In the genomic region with DNA sequence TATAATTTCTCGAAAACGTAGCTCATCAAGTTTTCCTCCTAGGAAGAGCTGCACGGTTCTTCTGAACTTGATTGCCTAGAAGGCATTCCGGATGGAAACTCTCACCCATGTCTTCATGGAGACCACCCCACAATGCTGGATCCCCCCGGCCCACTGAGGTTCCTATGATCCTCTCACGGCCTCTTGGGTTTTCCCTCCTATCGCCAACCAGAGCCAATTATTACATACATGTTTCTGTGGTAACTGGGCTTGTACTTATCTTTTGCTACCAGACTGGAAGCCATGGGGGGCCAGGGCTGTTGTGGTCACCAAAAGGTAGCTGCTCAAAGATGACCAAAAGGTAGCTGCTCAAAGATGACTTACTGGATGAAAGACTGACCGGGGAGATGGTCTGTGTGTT, we compare ENCODE assay signal across 21 cellular contexts.
DNase-seq lines count a peak whose midpoint lies in the region; ATAC-seq and TF ChIP-seq lines count a peak whose summit lies in the region.
"Had no signal": no experiment of that assay in that cellular context is flagged by ENCODE, and none has a peak within 500 bp of the region (broad histone marks: within the 10 kb centered on the region; RNA-seq: fewer than 3 reads in every experiment).

No MANE protein-coding gene starts in this region.

- dilution Hi-C loops in IMR-90 (cut with HindIII; ENCODE audit: low sequenced_read_pairs, unreplicated experiment), result no loop called here

- H3K9ac ChIP-seq in IMR-90 (ENCODE audit: low read depth, low read length) (no peak overlapping the region), mesenchymal stem cell (ENCODE audit: low read length) (no peak overlapping the region), mesendoderm (ENCODE audit: low read length) (no peak overlapping the region)

- no peak overlapping the region for H3K4me3 ChIP-seq in IMR-90 (ENCODE audit: insufficient read depth, low read depth, low read length)
- peak overlapping the region in 1 of 2 experiments; percentile 39 for H3K4me3 ChIP-seq in mesenchymal stem cell (ENCODE audit: insufficient read depth in 1 of 2, low read depth in 1 of 2, low read length in 2 of 2)
- no peak overlapping the region for H3K4me3 ChIP-seq in suprapubic skin
- no peak overlapping the region for H3K4me3 ChIP-seq in ovary
- no peak overlapping the region for H3K4me3 ChIP-seq in mesendoderm (ENCODE audit: low read length)
- H3K4me3 ChIP-seq: body of pancreas, colonic mucosa had no signal

- H3K23ac ChIP-seq in IMR-90 (ENCODE audit: low read depth, low read length) (no peak overlapping the region; the same call in 1 of the 2 replicates), mesenchymal stem cell (ENCODE audit: low read length in 2 of 2) (no peak overlapping the region), mesendoderm (ENCODE audit: low read length) (no peak overlapping the region)

- BruUV-seq in IMR-90 (replicated peaks; lab: Mats Ljungman, UMichigan), result no TSS peak

- 0 out of 2 replicates have a peak overlapping the region, but pooled peaks have one; percentile 13 for H2BK20ac ChIP-seq in IMR-90 (ENCODE audit: low read depth, low read length)

- CTCF ChIA-PET in IMR-90 (lab: Yijun Ruan, JAX), result no interaction called here

- H4K91ac ChIP-seq in IMR-90 (ENCODE audit: insufficient read depth, low read depth, low read length) (no peak overlapping the region), mesenchymal stem cell (ENCODE audit: low read length) (no peak overlapping the region)

- peaks cover 12% of the 10 kb centered on the region for H3K9me3 ChIP-seq in IMR-90 (ENCODE audit: control insufficient read depth, insufficient read depth, low read length)
- H3K9me3 ChIP-seq in mesenchymal stem cell (ENCODE audit: control insufficient read depth, low read length), result peaks cover 12% of the 10 kb centered on the region
- H3K9me3 ChIP-seq in suprapubic skin, result no peaks in the 10 kb centered on the region
- H3K9me3 ChIP-seq in ovary, result no peaks in the 10 kb centered on the region
- H3K9me3 ChIP-seq: body of pancreas, colonic mucosa had no signal

- H4K8ac ChIP-seq in IMR-90 (ENCODE audit: low read depth in 2 of 2, low read length in 2 of 2) (peak overlapping the region in 1 of 2 experiments; percentile 16; a peak in 2 of 4 replicates), mesenchymal stem cell (ENCODE audit: low read length) (no peak overlapping the region), mesendoderm (ENCODE audit: low read depth, low read length) (no peak overlapping the region)

- H3K4ac ChIP-seq in IMR-90 (ENCODE audit: low read depth, low read length), result peak overlapping the region; percentile 79; the same call in 1 of the 2 replicates
- H3K4ac ChIP-seq in mesenchymal stem cell (ENCODE audit: low read depth in 1 of 2, low read length in 2 of 2), result no peak overlapping the region
- H3K4ac ChIP-seq in mesendoderm (ENCODE audit: low read depth, low read length), result no peak overlapping the region

- H2BK15ac ChIP-seq in IMR-90 (ENCODE audit: low read depth, low read length), result 0 out of 3 replicates have a peak overlapping the region, but pooled peaks have one; percentile 2
- no peak overlapping the region for H2BK15ac ChIP-seq in mesenchymal stem cell (ENCODE audit: low read depth, poor library complexity, severe bottlenecking)
- H2BK15ac ChIP-seq in mesendoderm (replicated peaks; ENCODE audit: low read depth), result no peak overlapping the region

- WGBS in IMR-90 (ENCODE audit: extremely low coverage in 2 of 2, insufficient read length in 1 of 2), 2 experiments, result no CpG with 5 or more reads among the region's 8 CpGs
- 86% methylated on average over 4 of the region's 8 CpGs for WGBS in mesenchymal stem cell
- WGBS in suprapubic skin, result 96% methylated on average over 8 of the region's 8 CpGs
- WGBS in ovary, 3 donors, result 95 to 96% (median 96%) methylated on average over 8 of the region's 8 CpGs
- no CpG with 5 or more reads among the region's 8 CpGs for WGBS in mesendoderm (ENCODE audit: extremely low coverage, insufficient coverage, low lambda C conversion rate)

- H3K27me3 ChIP-seq in IMR-90 (ENCODE audit: control insufficient read depth, insufficient read depth, low read length), result no peaks in the 10 kb centered on the region
- no peaks in the 10 kb centered on the region for H3K27me3 ChIP-seq in mesenchymal stem cell (ENCODE audit: control insufficient read depth in 1 of 2, insufficient read depth in 1 of 2, low read length in 2 of 2)
- H3K27me3 ChIP-seq in suprapubic skin, result no peaks in the 10 kb centered on the region
- no peaks in the 10 kb centered on the region for H3K27me3 ChIP-seq in ovary
- no peaks in the 10 kb centered on the region for H3K27me3 ChIP-seq in mesendoderm (ENCODE audit: insufficient read depth, low read length, poor library complexity)
- H3K27me3 ChIP-seq: body of pancreas, colonic mucosa had no signal

- H3K56ac ChIP-seq in IMR-90 (ENCODE audit: extremely low read depth, insufficient read depth, low read length), result no peak overlapping the region
- H3K56ac ChIP-seq in mesendoderm (ENCODE audit: low read length), result no peak overlapping the region

- ATAC-seq in IMR-90 (ENCODE audit: low read depth), result no peak
- no peak for ATAC-seq in HG02885 (IDR thresholded peaks at IDR 0.05; ENCODE audit: poor library complexity, unreplicated experiment)
- ATAC-seq: activated naive CD8-positive, alpha-beta T cell treated with anti-CD3 and anti-CD28 coated beads, Interleukin-2, amount 50 U/mL, for 24 hours; body of pancreas; stimulated activated naive CD8-positive, alpha-beta T cell treated with anti-CD3 and anti-CD28 coated beads, Interleukin-15, amount 100 ng/mL, for 72 hours had no signal

- in situ Hi-C loops in IMR-90 (cut with MboI; ENCODE audit: low sequenced_read_pairs), result no loop called here

- DNase-seq in IMR-90 (no peak), mesenchymal stem cell (no peak), suprapubic skin (ENCODE audit: low spot score in 2 of 2) (peak; percentile 17 to 58), ovary (no peak), mesendoderm (no peak)
- DNase-seq: activated CD4-positive, alpha-beta memory T cell treated with anti-CD3 and anti-CD28 coated beads, Interleukin-2, amount 10 ng/mL, durations not matched to agents 7 days and 5 days; activated effector memory CD4-positive, alpha-beta T cell treated with anti-CD3 and anti-CD28 coated beads, Interleukin-2, amount 50 U/mL, for 16 hours; activated naive CD8-positive, alpha-beta T cell treated with anti-CD3 and anti-CD28 coated beads, Interleukin-2, amount 50 U/mL, for 24 hours; body of pancreas; CD4-positive, alpha-beta T cell; colonic mucosa; DMS153; endodermal cell; H9; immature natural killer cell; KG1; NCI-H1694 treated with DMSO at 0.1 percent for 48 hours; NCI-H69; stimulated activated naive CD8-positive, alpha-beta T cell treated with anti-CD3 and anti-CD28 coated beads, Interleukin-15, amount 100 ng/mL, for 72 hours had no signal

- H4K5ac ChIP-seq in IMR-90 (ENCODE audit: low read depth, low read length) (no peak overlapping the region), mesendoderm (ENCODE audit: low read length) (no peak overlapping the region)

- H3K79me2 ChIP-seq in mesendoderm (ENCODE audit: control insufficient read depth, insufficient read depth, low read length), result no peaks in the 10 kb centered on the region

- POLR2A ChIA-PET in IMR-90 (lab: Charles Lee; ENCODE audit: unreplicated experiment), result no interaction called here

- TF ChIP-seq CTCF in IMR-90 (conservative IDR thresholded peaks at IDR 0.05; ENCODE audit: low read depth, low read length) (no peak), suprapubic skin (IDR thresholded peaks at IDR 0.05) (no peak), ovary (IDR thresholded peaks at IDR 0.05) (no peak)

- TF ChIP-seq POLR2A in IMR-90 (IDR thresholded peaks at IDR 0.05; ENCODE audit: low read depth, low read length), result no peak
- TF ChIP-seq POLR2A in suprapubic skin (IDR thresholded peaks at IDR 0.05), result no peak
- TF ChIP-seq POLR2A in ovary (IDR thresholded peaks at IDR 0.05), result no peak

- H3K4me2 ChIP-seq in IMR-90 (ENCODE audit: low read depth, low read length) (no peak overlapping the region), mesenchymal stem cell (ENCODE audit: low read length, poor library complexity, severe bottlenecking) (no peak overlapping the region), mesendoderm (ENCODE audit: low read length) (no peak overlapping the region)

- peak overlapping the region; percentile 87 for H2BK5ac ChIP-seq in IMR-90 (ENCODE audit: low read depth, low read length, poor library complexity, severe bottlenecking)
- H2BK5ac ChIP-seq in mesenchymal stem cell (ENCODE audit: low read depth, low read length, poor library complexity, severe bottlenecking), result no peak overlapping the region
- H2BK5ac ChIP-seq in mesendoderm (ENCODE audit: low read length), result no peak overlapping the region

- H2AFZ ChIP-seq in IMR-90 (replicated peaks; ENCODE audit: low read length, poor library complexity) (no peak overlapping the region), mesenchymal stem cell (ENCODE audit: low read depth, low read length) (no peak overlapping the region)

- peak overlapping the region; percentile 6; the same call in 1 of the 2 replicates for H3K18ac ChIP-seq in IMR-90 (ENCODE audit: low read depth, low read length)
- peak overlapping the region in 1 of 2 experiments; percentile 86 for H3K18ac ChIP-seq in mesenchymal stem cell (ENCODE audit: low read depth in 1 of 2, low read length in 2 of 2)
- no peak overlapping the region for H3K18ac ChIP-seq in mesendoderm (ENCODE audit: low read length)

- H3K27ac ChIP-seq in IMR-90 (ENCODE audit: insufficient read depth, low read length) (peak overlapping the region; percentile 75; the same call in 1 of the 2 replicates), cingulate gyrus (ENCODE audit: low read depth, low read length) (peak overlapping the region; percentile 44), mesenchymal stem cell (ENCODE audit: low read length, poor library complexity, severe bottlenecking) (no peak overlapping the region), suprapubic skin (no peak overlapping the region), ovary (peak overlapping the region in 1 of 2 donors; percentile 75), mesendoderm (ENCODE audit: low read depth, low read length) (no peak overlapping the region)

- H2BK120ac ChIP-seq in IMR-90 (ENCODE audit: low read depth, low read length) (peak overlapping the region; percentile 18; the same call in 1 of the 2 replicates), mesenchymal stem cell (ENCODE audit: low read depth, low read length) (no peak overlapping the region), mesendoderm (ENCODE audit: low read depth, low read length) (no peak overlapping the region)

- H3K79me1 ChIP-seq in IMR-90 (ENCODE audit: low read depth in 1 of 2, low read length in 2 of 2) (peaks cover 41 to 87% of the 10 kb centered on the region in 2 experiments), mesenchymal stem cell (replicated peaks; ENCODE audit: low read length, poor library complexity, severe bottlenecking) (peaks cover 29% of the 10 kb centered on the region), mesendoderm (ENCODE audit: low read length) (no peaks in the 10 kb centered on the region)

- H2BK12ac ChIP-seq in mesenchymal stem cell (ENCODE audit: low read length in 2 of 2), result no peak overlapping the region

- intact Hi-C loops in IMR-90 (cut with micrococcal nuclease) (no loop called here), ovary (cut with DNase I) (loop anchor here in 2 of 4 donors (5.0 to 10.0 kb wide), 2 partner anchors 34 to 127 kb away; a partner anchor contains a TSS)

- no peak for TF ChIP-seq RAD21 in IMR-90 (IDR thresholded peaks at IDR 0.05; ENCODE audit: low read length)

- peaks cover 57% of the 10 kb centered on the region for H3K4me1 ChIP-seq in IMR-90 (ENCODE audit: control insufficient read depth, insufficient read depth, low read length)
- peaks cover 51% of the 10 kb centered on the region for H3K4me1 ChIP-seq in mesenchymal stem cell (ENCODE audit: control insufficient read depth, insufficient read depth, low read depth, low read length)
- H3K4me1 ChIP-seq in suprapubic skin, result peaks cover 24% of the 10 kb centered on the region
- H3K4me1 ChIP-seq in ovary (ENCODE audit: insufficient read depth), result peaks cover 14% of the 10 kb centered on the region
- no peaks in the 10 kb centered on the region for H3K4me1 ChIP-seq in mesendoderm (ENCODE audit: control insufficient read depth, low read depth, low read length)
- H3K4me1 ChIP-seq: colonic mucosa had no signal

- H3K14ac ChIP-seq in IMR-90 (replicated peaks; ENCODE audit: low read depth, low read length) (peak overlapping the region; percentile 27; the same call in 1 of the 2 replicates), mesenchymal stem cell (ENCODE audit: low read length in 2 of 2) (no peak overlapping the region)

- no peak overlapping the region for H2AK9ac ChIP-seq in IMR-90 (replicated peaks; ENCODE audit: low read depth, low read length, poor library complexity)

- peaks cover 10% of the 10 kb centered on the region; the same call in 1 of the 2 replicates for H4K20me1 ChIP-seq in IMR-90 (ENCODE audit: insufficient read depth, low read length)

- no peak for TF ChIP-seq EP300 in suprapubic skin (IDR thresholded peaks at IDR 0.05)
- no peak for TF ChIP-seq EP300 in ovary (IDR thresholded peaks at IDR 0.05)

- H3K36me3 ChIP-seq in IMR-90 (ENCODE audit: control insufficient read depth, insufficient read depth, low read length), result peaks cover 45% of the 10 kb centered on the region
- peaks cover 54 to 63% of the 10 kb centered on the region in 2 experiments for H3K36me3 ChIP-seq in mesenchymal stem cell (ENCODE audit: control insufficient read depth in 1 of 2, insufficient read depth in 2 of 2, low read depth in 1 of 2, low read length in 2 of 2)
- peaks cover 27% of the 10 kb centered on the region for H3K36me3 ChIP-seq in suprapubic skin
- no peaks in the 10 kb centered on the region for H3K36me3 ChIP-seq in ovary
- H3K36me3 ChIP-seq in mesendoderm (ENCODE audit: control insufficient read depth, insufficient read depth, low read length), result no peaks in the 10 kb centered on the region

- H2AK5ac ChIP-seq in IMR-90 (ENCODE audit: low read depth, low read length), result peak overlapping the region; percentile 89; the same call in 1 of the 2 replicates
- peak overlapping the region; percentile 72 for H2AK5ac ChIP-seq in mesenchymal stem cell (ENCODE audit: low read length, severe bottlenecking)
- no peak overlapping the region for H2AK5ac ChIP-seq in mesendoderm (ENCODE audit: low read length)

- peaks cover 35% of the 10 kb centered on the region for H3K9me1 ChIP-seq in IMR-90 (ENCODE audit: insufficient read depth, low read length)

Comparison
In these comparisons a context has a peak if more than half of its experiments do, and no peak if none do; other contexts are left out.
1. DNase-seq: peak in suprapubic skin (2 of 2); none in IMR-90 (single experiment), mesenchymal stem cell (single experiment), ovary (0 of 5) and mesendoderm (single experiment).
2. H3K27ac ChIP-seq: peak in IMR-90 (single experiment) and cingulate gyrus (single experiment); none in mesenchymal stem cell (single experiment), suprapubic skin (single experiment) and mesendoderm (single experiment).